ENCODE assay signal across 19 cellular contexts in the genomic region with DNA sequence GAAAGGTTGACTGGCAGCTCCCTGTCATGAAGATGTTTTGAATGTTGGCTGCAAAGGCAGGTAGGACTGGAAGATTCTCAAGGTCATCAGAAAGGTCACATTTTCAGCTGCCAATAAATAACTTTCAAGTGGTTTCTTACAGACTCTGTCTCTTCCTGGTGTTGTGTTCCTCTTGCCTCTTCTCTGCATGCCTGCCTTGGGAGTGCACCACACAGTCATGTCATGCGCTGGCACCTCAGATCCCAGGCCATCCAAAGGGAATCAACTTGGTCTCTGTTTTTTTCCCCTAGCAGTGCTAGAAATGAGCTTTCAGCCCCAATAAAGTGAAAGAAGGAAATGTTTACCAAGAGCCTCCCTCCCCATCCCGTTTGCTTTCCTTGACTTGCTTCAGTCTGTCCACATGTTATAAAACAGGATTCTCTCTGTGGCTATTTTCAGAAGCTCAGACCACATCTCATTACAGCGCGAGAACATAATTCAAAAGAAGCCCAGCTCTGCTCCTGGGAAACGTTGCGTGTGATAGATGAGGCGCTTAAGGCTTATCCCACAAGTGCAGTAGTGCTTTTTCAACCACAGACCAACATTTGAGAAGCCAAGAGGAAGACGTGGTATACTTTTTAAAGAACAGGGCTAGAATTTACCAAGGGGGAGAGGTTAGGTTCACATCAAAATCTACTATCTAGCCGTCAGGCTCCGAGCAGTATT.
DNase-seq lines count a peak whose midpoint lies in the region; ATAC-seq and TF ChIP-seq lines count a peak whose summit lies in the region.
"Had no signal": no experiment of that assay in that cellular context is flagged by ENCODE, and none has a peak within 500 bp of the region (broad histone marks: within the 10 kb centered on the region; RNA-seq: fewer than 3 reads in every experiment).

No MANE protein-coding gene starts in this region.

- H3K4me2 ChIP-seq in DND-41 (ENCODE audit: insufficient read depth, low read length): no peak overlapping the region
- H3K4me2 ChIP-seq: GM23338 had no signal

- H4K20me1 ChIP-seq in DND-41 (ENCODE audit: insufficient read depth, low read length): no peaks in the 10 kb centered on the region

- H3K27me3 Mint-ChIP-seq in endodermal cell (ENCODE audit: insufficient read depth) (peaks cover 2% of the 10 kb centered on the region), nephron (ENCODE audit: low read depth) (peaks cover 16% of the 10 kb centered on the region)

- H3K9me3 ChIP-seq in DND-41 (ENCODE audit: insufficient read depth, low read length, severe bottlenecking) (no peaks in the 10 kb centered on the region), endodermal cell (ENCODE audit: control insufficient read depth, low read length) (no peaks in the 10 kb centered on the region)
- H3K9me3 ChIP-seq: spleen, transverse colon had no signal

- no peaks in the 10 kb centered on the region for H3K79me2 ChIP-seq in DND-41 (ENCODE audit: insufficient read depth, low read length)

- no peak overlapping the region for H3K9ac ChIP-seq in DND-41 (ENCODE audit: low read depth, low read length)
- no peak overlapping the region for H3K9ac ChIP-seq in endodermal cell (ENCODE audit: extremely low read depth, low read length, poor library complexity, severe bottlenecking)

- no peak overlapping the region for H3K4me3 Mint-ChIP-seq in endodermal cell
- H3K4me3 Mint-ChIP-seq in nephron: peak overlapping the region in 2 of 3 experiments; percentile 2 to 34
- H3K4me3 Mint-ChIP-seq: B cell, GM23338, WTC11 had no signal

- TF ChIP-seq CTCF in DND-41 (IDR thresholded peaks at IDR 0.05; ENCODE audit: borderline replicate concordance, extremely low read depth, low read length, poor library complexity, severe bottlenecking) (no peak), endodermal cell (conservative IDR thresholded peaks at IDR 0.05) (no peak), nephron (IDR thresholded peaks at IDR 0.05; ENCODE audit: unreplicated experiment in 3 of 3) (no peak)

- H3K36me3 ChIP-seq in DND-41 (ENCODE audit: insufficient read depth, low read length) (no peaks in the 10 kb centered on the region), endodermal cell (ENCODE audit: control insufficient read depth, insufficient read depth, low read length) (no peaks in the 10 kb centered on the region)
- H3K36me3 ChIP-seq: spleen, transverse colon had no signal

- H3K27me3 ChIP-seq in DND-41 (ENCODE audit: insufficient read depth, low read length, poor library complexity) (no peaks in the 10 kb centered on the region), endodermal cell (ENCODE audit: control insufficient read depth, insufficient read depth, low read length, poor library complexity, severe bottlenecking) (no peaks in the 10 kb centered on the region)
- H3K27me3 ChIP-seq: foreskin keratinocyte, spleen, transverse colon had no signal

- peak; percentile 12 for DNase-seq in DND-41
- DNase-seq in M059J (ENCODE audit: low read depth): peak; percentile 24
- DNase-seq in endodermal cell: peak; percentile 13
- no peak for DNase-seq in NCI-H524 (lab: John Stamatoyannopoulos, UW)
- DNase-seq in ecto neural progenitor cell (ENCODE audit: low spot score): no peak
- no peak for DNase-seq in HuH-7 (ENCODE audit: low spot score)
- DNase-seq: foreskin keratinocyte, left ventricle myocardium superior, NCI-H1092, NCI-H2107, NCI-H748 treated with DMSO at 0.1 percent for 48 hours, posterior cingulate gyrus, spleen, transverse colon had no signal

- H3K27ac ChIP-seq in DND-41 (ENCODE audit: low read length): no peak overlapping the region
- H3K27ac ChIP-seq in endodermal cell (ENCODE audit: low read depth, low read length): no peak overlapping the region
- H3K27ac ChIP-seq: foreskin keratinocyte, spleen had no signal

- 95 to 97% methylated on average over 8 to 10 of the region's 10 CpGs for WGBS in endodermal cell (ENCODE audit: insufficient coverage in 1 of 2, insufficient read length in 1 of 2), 2 experiments

- H3K4me3 ChIP-seq in DND-41 (ENCODE audit: low read depth in 1 of 2, low read length in 2 of 2) (no peak overlapping the region), endodermal cell (ENCODE audit: low read length) (no peak overlapping the region)
- H3K4me3 ChIP-seq: GM23338, spleen, transverse colon had no signal

- H3K36me3 Mint-ChIP-seq in endodermal cell (ENCODE audit: low read depth) (no peaks in the 10 kb centered on the region), nephron (ENCODE audit: low read depth) (peaks cover 3% of the 10 kb centered on the region)
- H3K36me3 Mint-ChIP-seq: WTC11 had no signal

- H3K27ac Mint-ChIP-seq in endodermal cell (no peak overlapping the region), nephron (peak overlapping the region; percentile 77 to 90 (median 81))
- H3K27ac Mint-ChIP-seq: B cell, GM23338, WTC11 had no signal

- H3K4me1 Mint-ChIP-seq in endodermal cell (peaks cover 4% of the 10 kb centered on the region), nephron (peaks cover 82% of the 10 kb centered on the region)
- H3K4me1 Mint-ChIP-seq: B cell had no signal

- H3K4me1 ChIP-seq in DND-41 (ENCODE audit: insufficient read depth, low read length) (peaks cover 10% of the 10 kb centered on the region; the same call in 1 of the 2 replicates), endodermal cell (ENCODE audit: control insufficient read depth, insufficient read depth, low read length) (no peaks in the 10 kb centered on the region)
- H3K4me1 ChIP-seq: foreskin keratinocyte, spleen had no signal

- H3K9me3 Mint-ChIP-seq in endodermal cell (no peaks in the 10 kb centered on the region), nephron (no peaks in the 10 kb centered on the region)
- H3K9me3 Mint-ChIP-seq: GM23338 had no signal

- ATAC-seq in DND-41 (ENCODE audit: insufficient read depth, low read depth) (peak; percentile 72), GM19328 (IDR thresholded peaks at IDR 0.05; ENCODE audit: unreplicated experiment) (no peak)
- ATAC-seq: foreskin keratinocyte, GM23338, left ventricle myocardium superior, WTC11 had no signal

- H2AFZ ChIP-seq in DND-41 (ENCODE audit: low read depth, low read length): no peak overlapping the region
- H2AFZ ChIP-seq: GM23338 had no signal

Comparison
In these comparisons a context has a peak if more than half of its experiments do, and no peak if none do; other contexts are left out.
1. DNase-seq: peak in DND-41 (single experiment), M059J (single experiment) and endodermal cell (single experiment); none in NCI-H524 (0 of 2), ecto neural progenitor cell (single experiment) and HuH-7 (single experiment).